11 cellular contexts compared by ENCODE assay signal in genomic region chr2:158928515-158928914, GRCh38.
"Had no signal": no experiment of that assay in that cellular context is flagged by ENCODE, and none has a peak within 500 bp of the region (broad histone marks: within the 10 kb centered on the region; RNA-seq: fewer than 3 reads in every experiment).

No MANE protein-coding gene starts in this region.

- H3K4me3 Mint-ChIP-seq: GM23338, H9, HFFc6 had no signal

- H3K4me2 ChIP-seq: GM23338 had no signal

- H3K4me3 ChIP-seq: GM23248, GM23338, HAP-1 had no signal

- DNase-seq: GM23248, GOT3, H7, H9, HCEC 1CT, HFFc6 had no signal

- H3K9me3 ChIP-seq: HAP-1 had no signal

- H3K27ac ChIP-seq: GM23248 had no signal

- H3K27ac Mint-ChIP-seq: GM23338, H9, HFFc6 had no signal

- H2AFZ ChIP-seq: GM23248, GM23338 had no signal

- FAIRE-seq: H1, H54 had no signal

- H3K36me3 ChIP-seq: HAP-1 had no signal

- H3K9ac ChIP-seq: GM23248 had no signal

- ATAC-seq: GM23338, HCT116 had no signal

- H3K9me3 Mint-ChIP-seq: HFFc6 had no signal
